Comparison of ENCODE assay signal across 8 cellular contexts in genomic region chr14:53153702-53154112, GRCh38. TPM values are rescaled to one million over a fixed set of nuclear protein-coding genes. Genes with fewer than 3 reads are reported as not detected.
A peak's percentile ranks its signal among the peaks of the same experiment; 100 is the strongest.
DNase-seq lines count a peak whose midpoint lies in the region; ATAC-seq and TF ChIP-seq lines count a peak whose summit lies in the region.

No MANE protein-coding gene starts in this region.

- H3K27ac ChIP-seq in right lobe of liver: peak overlapping the region in 2 of 3 donors; percentile 72 to 87
- peak overlapping the region in 2 of 3 donors; percentile 64 to 82 for H3K27ac ChIP-seq in thyroid gland

- TF ChIP-seq POLR2A in right lobe of liver (IDR thresholded peaks at IDR 0.05) (no peak), thyroid gland (IDR thresholded peaks at IDR 0.05) (no peak)

- peaks cover 34% of the 10 kb centered on the region for H3K36me3 Mint-ChIP-seq in activated T-cell treated with anti-CD3 and anti-CD28 coated beads, Interleukin-2, amount 50 U/mL, for 24 hours (ENCODE audit: low read depth)
- peaks cover 26% of the 10 kb centered on the region for H3K36me3 Mint-ChIP-seq in activated naive CD8-positive, alpha-beta T cell treated with anti-CD3 and anti-CD28 coated beads, Interleukin-2, amount 10 ng/mL, durations not matched to agents 7 days and 5 days

- H3K27me3 Mint-ChIP-seq in activated T-cell treated with anti-CD3 and anti-CD28 coated beads, Interleukin-2, amount 50 U/mL, for 24 hours: no peaks in the 10 kb centered on the region
- no peaks in the 10 kb centered on the region for H3K27me3 Mint-ChIP-seq in activated naive CD8-positive, alpha-beta T cell treated with anti-CD3 and anti-CD28 coated beads, Interleukin-2, amount 10 ng/mL, durations not matched to agents 7 days and 5 days

- H3K4me3 Mint-ChIP-seq in activated T-cell treated with anti-CD3 and anti-CD28 coated beads, Interleukin-2, amount 50 U/mL, for 24 hours: peak overlapping the region; percentile 81
- peak overlapping the region; percentile 91 for H3K4me3 Mint-ChIP-seq in activated naive CD8-positive, alpha-beta T cell treated with anti-CD3 and anti-CD28 coated beads, Interleukin-2, amount 10 ng/mL, durations not matched to agents 7 days and 5 days

- H3K36me3 ChIP-seq in right lobe of liver: no peaks in the 10 kb centered on the region
- H3K36me3 ChIP-seq in thyroid gland: no peaks in the 10 kb centered on the region

- peak overlapping the region; percentile 98 for H3K27ac Mint-ChIP-seq in activated T-cell treated with anti-CD3 and anti-CD28 coated beads, Interleukin-2, amount 50 U/mL, for 24 hours
- peak overlapping the region; percentile 98 for H3K27ac Mint-ChIP-seq in activated naive CD8-positive, alpha-beta T cell treated with anti-CD3 and anti-CD28 coated beads, Interleukin-2, amount 10 ng/mL, durations not matched to agents 7 days and 5 days

- H3K9me3 ChIP-seq in right lobe of liver (no peaks in the 10 kb centered on the region), thyroid gland (no peaks in the 10 kb centered on the region)

- peaks cover 36% of the 10 kb centered on the region for H3K4me1 Mint-ChIP-seq in activated T-cell treated with anti-CD3 and anti-CD28 coated beads, Interleukin-2, amount 50 U/mL, for 24 hours (ENCODE audit: low read depth)
- H3K4me1 Mint-ChIP-seq in activated naive CD8-positive, alpha-beta T cell treated with anti-CD3 and anti-CD28 coated beads, Interleukin-2, amount 10 ng/mL, durations not matched to agents 7 days and 5 days: peaks cover 23% of the 10 kb centered on the region

- 88% methylated on average over 3 of the region's 4 CpGs for WGBS in right lobe of liver (ENCODE audit: insufficient coverage, low coverage, low lambda C conversion rate, missing lambda C conversion rate)
- 83 to 84% methylated on average over 4 of the region's 4 CpGs for WGBS in thyroid gland, 2 donors

- no peak for ATAC-seq in activated naive CD8-positive, alpha-beta T cell treated with anti-CD3 and anti-CD28 coated beads, Interleukin-2, amount 10 ng/mL, durations not matched to agents 7 days and 5 days (ENCODE audit: low read depth)
- ATAC-seq in right lobe of liver (no peak), GM19452 (IDR thresholded peaks at IDR 0.05; ENCODE audit: unreplicated experiment) (no peak)

- DNase-seq in activated T-cell treated with anti-CD3 and anti-CD28 coated beads, Interleukin-2, amount 50 U/mL, for 24 hours: no peak
- no peak for DNase-seq in activated T-cell treated with anti-CD3 and anti-CD28 coated beads, Interleukin-2, amount 50 U/mL, for 1 hour
- no peak for DNase-seq in activated naive CD8-positive, alpha-beta T cell treated with anti-CD3 and anti-CD28 coated beads, Interleukin-2, amount 10 ng/mL, durations not matched to agents 7 days and 5 days
- DNase-seq in right lobe of liver: no peak
- DNase-seq in thyroid gland: no peak
- no peak for DNase-seq in GM19240 (ENCODE audit: insufficient read length, low spot score)
- no peak for DNase-seq in posterior cingulate gyrus

- no peaks in the 10 kb centered on the region for H3K27me3 ChIP-seq in right lobe of liver
- H3K27me3 ChIP-seq in thyroid gland: no peaks in the 10 kb centered on the region

- H3K4me1 ChIP-seq in right lobe of liver: peaks cover 0 to 8% (median 2%) of the 10 kb centered on the region in 4 donors
- H3K4me1 ChIP-seq in thyroid gland: peaks cover 0 to 3% of the 10 kb centered on the region in 2 donors

- TF ChIP-seq CTCF in right lobe of liver (IDR thresholded peaks at IDR 0.05): no peak
- no peak for TF ChIP-seq CTCF in thyroid gland (IDR thresholded peaks at IDR 0.05)

- POLR2A ChIA-PET in activated naive CD8-positive, alpha-beta T cell treated with anti-CD3 and anti-CD28 coated beads, Interleukin-2, amount 10 ng/mL, durations not matched to agents 7 days and 5 days (lab: Charles Lee): interaction anchor here (0.9 to 6.5 kb wide), 7 partner anchors 8 to 235 kb away, joined by 4 to 125 read pairs (median 13); no protein-coding TSS in a partner anchor

- no peaks in the 10 kb centered on the region for H3K9me3 Mint-ChIP-seq in activated T-cell treated with anti-CD3 and anti-CD28 coated beads, Interleukin-2, amount 50 U/mL, for 24 hours
- H3K9me3 Mint-ChIP-seq in activated naive CD8-positive, alpha-beta T cell treated with anti-CD3 and anti-CD28 coated beads, Interleukin-2, amount 10 ng/mL, durations not matched to agents 7 days and 5 days: no peaks in the 10 kb centered on the region

- intact Hi-C loops in right lobe of liver (cut with DNase I): no loop called here
- intact Hi-C loops in thyroid gland (cut with DNase I): no loop called here
- intact Hi-C loops in posterior cingulate gyrus (cut with DNase I): loop anchor here (1.0 kb wide), 1 partner anchor 202 kb away; the partner anchor contains the start of gene FERMT2

- H3K4me3 ChIP-seq in right lobe of liver (peak overlapping the region; percentile 75 to 85 (median 85)), thyroid gland (replicated peaks in 1 of 3) (peak overlapping the region; percentile 39 to 82 (median 80))

RNA-seq across cellular contexts. Expression of gene DDHD1, which starts 0.6 kb away (rescaled TPM):
- total RNA-seq in activated naive CD8-positive, alpha-beta T cell treated with anti-CD3 and anti-CD28 coated beads, Interleukin-2, amount 10 ng/mL, durations not matched to agents 7 days and 5 days: 10 to 100 TPM; 63.1 to 65.1 TPM
- total RNA-seq in right lobe of liver (1 to 10 TPM; 2.7 to 8.4 (median 6.0) TPM), thyroid gland (10 to 100 TPM; 17.1 to 34.6 (median 18.5) TPM)
